8 cellular contexts compared by ENCODE assay signal in the genomic region with DNA sequence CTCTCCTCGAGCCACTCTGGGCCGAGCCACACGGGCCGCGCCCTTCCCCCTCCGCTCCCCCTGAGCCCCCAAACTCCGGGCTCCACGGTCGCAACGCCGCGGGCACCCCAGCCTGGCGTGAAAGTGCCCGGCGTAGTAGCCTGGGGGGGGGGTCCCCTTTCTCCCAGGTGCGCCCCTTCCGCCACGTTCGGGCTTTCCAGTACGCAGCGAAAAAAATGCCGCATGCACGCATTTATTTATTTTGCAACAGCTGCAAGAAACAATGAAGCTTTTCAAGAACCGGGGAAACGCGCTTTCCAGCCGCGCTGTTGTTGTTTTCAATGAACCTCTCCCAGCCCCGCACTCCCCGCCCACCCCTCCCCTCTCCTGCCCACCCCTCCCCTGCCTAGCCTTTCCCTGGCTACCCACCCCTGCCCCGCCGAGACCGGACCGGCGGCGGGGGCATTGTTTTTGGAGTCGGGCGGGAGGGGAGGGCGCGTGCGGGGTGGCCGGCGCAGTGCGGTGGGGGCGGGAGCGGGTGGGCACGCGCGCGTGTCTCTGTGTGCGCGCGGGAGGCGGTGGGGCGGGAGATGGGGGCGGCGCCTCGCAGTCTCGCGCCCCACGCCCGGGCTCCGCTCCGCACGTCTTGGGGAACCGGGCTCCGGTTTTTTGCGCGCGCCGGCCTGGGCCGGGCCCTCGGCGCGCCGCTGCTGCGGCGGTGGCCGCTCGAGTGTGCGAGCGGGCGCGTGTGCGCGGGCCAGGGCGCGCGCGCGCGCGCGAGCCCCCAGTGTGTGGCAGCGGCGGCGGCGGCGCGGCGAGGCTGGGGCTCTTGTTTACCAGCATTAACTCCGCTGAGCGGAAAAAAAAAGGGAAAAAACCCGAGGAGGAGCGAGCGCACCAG. TPM values are rescaled to one million over a fixed set of nuclear protein-coding genes. Genes with fewer than 3 reads are reported as not detected.
DNase-seq lines count a peak whose midpoint lies in the region; ATAC-seq and TF ChIP-seq lines count a peak whose summit lies in the region.

A gene (plus strand): TSS at position 766 of the 880 bp plus-strand sequence. CDS start 1,043 bp downstream, outside the sequence.

- H3K9me3 ChIP-seq in adipocyte (ENCODE audit: control insufficient read depth, low read length) (no peaks in the 10 kb centered on the region), heart left ventricle (no peaks in the 10 kb centered on the region), transverse colon (no peaks in the 10 kb centered on the region)

- no peaks in the 10 kb centered on the region for H3K36me3 ChIP-seq in adipocyte (ENCODE audit: control insufficient read depth, insufficient read depth, low read length, severe bottlenecking)
- H3K36me3 ChIP-seq in heart left ventricle, result no peaks in the 10 kb centered on the region
- no peaks in the 10 kb centered on the region for H3K36me3 ChIP-seq in transverse colon

- 0 to 1% (median 1%) methylated on average over 19 to 106 of the region's 106 CpGs for WGBS in heart left ventricle, 4 donors
- 0% methylated on average over 2 to 54 of the region's 106 CpGs for WGBS in transverse colon (ENCODE audit: low coverage in 1 of 2), 2 donors

- H3K27ac ChIP-seq in heart left ventricle (peak within 1 kb of the TSS; percentile 90 to 97 (median 94)), transverse colon (peak within 1 kb of the TSS; percentile 95 to 98 (median 96))

- H3K4me1 ChIP-seq in adipocyte (ENCODE audit: control insufficient read depth, insufficient read depth, low read length), result peaks cover 11% of the 10 kb centered on the region
- H3K4me1 ChIP-seq in heart left ventricle, result peaks cover 0 to 36% (median 19%) of the 10 kb centered on the region in 12 donors
- H3K4me1 ChIP-seq in transverse colon, result peaks cover 7 to 28% (median 12%) of the 10 kb centered on the region in 4 donors

- TF ChIP-seq POLR2A in NB4 (IDR thresholded peaks at IDR 0.05; ENCODE audit: extremely low read depth, insufficient read length) (peak; percentile 38), heart left ventricle (IDR thresholded peaks at IDR 0.05) (peak; percentile 35 to 54), transverse colon (IDR thresholded peaks at IDR 0.05) (no peak)

- no peaks in the 10 kb centered on the region for H3K9me3 Mint-ChIP-seq in HFFc6

- in situ Hi-C loops in transverse colon (cut with MboI; ENCODE audit: low pct_ligation_motif_present in 1 of 4, low pct_unique_long_range_greater_than_20kb in 1 of 4, low sequenced_read_pairs in 3 of 4), result loop anchor here in 2 of 4 donors (10.0 to 25.0 kb wide), 2 partner anchors 133 to 414 kb away; no protein-coding TSS in a partner anchor

- peak within 1 kb of the TSS; percentile 96 for H3K4me3 Mint-ChIP-seq in HFFc6

- H3K4me1 Mint-ChIP-seq in HFFc6 (ENCODE audit: low read depth), result peaks cover 25% of the 10 kb centered on the region

- no peak for TF ChIP-seq EP300 in transverse colon (IDR thresholded peaks at IDR 0.05; ENCODE audit: low read depth)

- H3K27ac Mint-ChIP-seq in HFFc6, result peak within 1 kb of the TSS; percentile 85

- peak within 1 kb of the TSS; percentile 89 for H3K9ac ChIP-seq in adipocyte (ENCODE audit: low read length)

- peaks cover 9% of the 10 kb centered on the region for H3K36me3 Mint-ChIP-seq in HFFc6 (ENCODE audit: low read depth)

- H3K27me3 Mint-ChIP-seq in HFFc6 (ENCODE audit: insufficient read depth), result peaks cover 23% of the 10 kb centered on the region

- peak; percentile 46 to 89 (median 76) for ATAC-seq in heart left ventricle

- intact Hi-C loops in heart left ventricle (cut with DNase I) (loop anchor here in 8 of 10 donors (1.0 to 10.0 kb wide), 11 partner anchors 123 to 428 kb away; no protein-coding TSS in a partner anchor), posterior cingulate gyrus (cut with DNase I) (loop anchor here (1.0 to 5.0 kb wide), 3 partner anchors 129 to 219 kb away; no protein-coding TSS in a partner anchor), transverse colon (cut with DNase I; ENCODE audit: low total_unique reads) (loop anchor here (10.0 kb wide), 2 partner anchors 83 to 407 kb away; no protein-coding TSS in a partner anchor)

- TF ChIP-seq CTCF in HFFc6 (IDR thresholded peaks at IDR 0.05) (peak; percentile 62), NB4 (IDR thresholded peaks at IDR 0.05; ENCODE audit: low read depth, low read length) (no peak), heart left ventricle (IDR thresholded peaks at IDR 0.05) (peak in 5 of 12 donors; percentile 2 to 44 (median 19)), transverse colon (IDR thresholded peaks at IDR 0.05) (peak in 2 of 5 experiments; percentile 42)

- H3K27me3 ChIP-seq in adipocyte (replicated peaks; ENCODE audit: control insufficient read depth, insufficient read depth, low read length) (peaks cover 14% of the 10 kb centered on the region), heart left ventricle (peaks cover 0 to 68% (median 17%) of the 10 kb centered on the region in 9 donors), transverse colon (peaks cover 15% of the 10 kb centered on the region)

- DNase-seq in GM03348 (ENCODE audit: low spot score) (peak; percentile 97), HFFc6 (peak; percentile 82), NB4 (ENCODE audit: low read depth) (peak; percentile 93), T follicular helper cell (ENCODE audit: low read depth) (peak; percentile 77), adipocyte (ENCODE audit: low read depth) (peak; percentile 95), heart left ventricle (peak; percentile 88 to 94 (median 91)), posterior cingulate gyrus (peak; percentile 74 to 97 (median 79)), transverse colon (peak; percentile 88)

- H3K4me3 ChIP-seq in NB4 (ENCODE audit: low read depth, low read length) (peak within 1 kb of the TSS; percentile 74), adipocyte (ENCODE audit: low read length) (peak within 1 kb of the TSS; percentile 90), heart left ventricle (peak within 1 kb of the TSS; percentile 68 to 93 (median 86)), transverse colon (peak within 1 kb of the TSS; percentile 62 to 90 (median 80))

RNA-seq across cellular contexts. Expression of the gene that starts here (rescaled TPM):
- total RNA-seq in HFFc6 (2021; fragmentation: NEBNext Ultra II Directional; extraction: Animal tissue kit (Norgen Biotek cat#: 25700)), result 10 to 100 TPM; 46.7 to 61.9 (median 50.1) TPM
- total RNA-seq in heart left ventricle (10 to 100 TPM; 26.0 to 93.1 (median 47.5) TPM), transverse colon (100 to 1,000 TPM in 2 of 4 donors, 10 to 100 TPM in 2; 49.4 to 239 (median 109) TPM)
- 10 to 100 TPM in 1 of 2 donors, 1 to 10 TPM in 1; 7.4 to 12.5 TPM for polyA plus RNA-seq in heart left ventricle

Comparison
In these comparisons a context has a peak if more than half of its experiments do, and no peak if none do; other contexts are left out.
1. Peak in every context shown above with its lines: DNase-seq, ATAC-seq, H3K4me3 ChIP-seq and H3K27ac ChIP-seq.